Comparison of ENCODE assay signal across 2 cellular contexts in genomic region chr14:73773441-73774243, GRCh38.
A peak's percentile ranks its signal among the peaks of the same experiment; 100 is the strongest.
TF ChIP-seq lines count a peak whose summit lies in the region.

No MANE protein-coding gene starts in this region.

TF ChIP-seq in IMR-90, 13 proteins besides CTCF, POLR2A, EP300 and RAD21:
- TF ChIP-seq MAZ (IDR thresholded peaks at IDR 0.05; ENCODE audit: borderline replicate concordance, low read depth, low read length): no peak
- no peak for TF ChIP-seq ELK1 (IDR thresholded peaks at IDR 0.05; ENCODE audit: borderline replicate concordance, low read depth, low read length)
- TF ChIP-seq CHD1 (IDR thresholded peaks at IDR 0.05; ENCODE audit: low read depth, low read length): no peak
- no peak for TF ChIP-seq USF2 (IDR thresholded peaks at IDR 0.05; ENCODE audit: low read depth, low read length)
- TF ChIP-seq MAFK (IDR thresholded peaks at IDR 0.05; ENCODE audit: low read depth, low read length): no peak

TF ChIP-seq in K562, 482 proteins besides CTCF, POLR2A, EP300 and RAD21:
- TF ChIP-seq, protein P1, sequence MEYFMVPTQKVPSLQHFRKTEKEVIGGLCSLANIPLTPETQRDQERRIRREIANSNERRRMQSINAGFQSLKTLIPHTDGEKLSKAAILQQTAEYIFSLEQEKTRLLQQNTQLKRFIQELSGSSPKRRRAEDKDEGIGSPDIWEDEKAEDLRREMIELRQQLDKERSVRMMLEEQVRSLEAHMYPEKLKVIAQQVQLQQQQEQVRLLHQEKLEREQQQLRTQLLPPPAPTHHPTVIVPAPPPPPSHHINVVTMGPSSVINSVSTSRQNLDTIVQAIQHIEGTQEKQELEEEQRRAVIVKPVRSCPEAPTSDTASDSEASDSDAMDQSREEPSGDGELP (CRISPR knock-in tag; IDR thresholded peaks at IDR 0.05; ENCODE audit: borderline replicate concordance): no peak
- TF ChIP-seq, protein P2, sequence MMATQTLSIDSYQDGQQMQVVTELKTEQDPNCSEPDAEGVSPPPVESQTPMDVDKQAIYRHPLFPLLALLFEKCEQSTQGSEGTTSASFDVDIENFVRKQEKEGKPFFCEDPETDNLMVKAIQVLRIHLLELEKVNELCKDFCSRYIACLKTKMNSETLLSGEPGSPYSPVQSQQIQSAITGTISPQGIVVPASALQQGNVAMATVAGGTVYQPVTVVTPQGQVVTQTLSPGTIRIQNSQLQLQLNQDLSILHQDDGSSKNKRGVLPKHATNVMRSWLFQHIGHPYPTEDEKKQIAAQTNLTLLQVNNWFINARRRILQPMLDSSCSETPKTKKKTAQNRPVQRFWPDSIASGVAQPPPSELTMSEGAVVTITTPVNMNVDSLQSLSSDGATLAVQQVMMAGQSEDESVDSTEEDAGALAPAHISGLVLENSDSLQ (IDR thresholded peaks at IDR 0.05): peak; percentile 84
- TF ChIP-seq ZNF668 (CRISPR knock-in tag; IDR thresholded peaks at IDR 0.05) (no peak), BCOR (IDR thresholded peaks at IDR 0.05) (peak; percentile 54; the same call in 1 of the 2 replicates), DMBX1 (CRISPR knock-in tag; IDR thresholded peaks at IDR 0.05; ENCODE audit: borderline replicate concordance) (no peak), CBFA2T3 (IDR thresholded peaks at IDR 0.05) (peak; percentile 54), ZNF384 (IDR thresholded peaks at IDR 0.05; ENCODE audit: low read depth, low read length) (0 out of 2 replicates have a peak, but pooled peaks have one; percentile 22), ARID1B (IDR thresholded peaks at IDR 0.05) (peak; percentile 23; the same call in 1 of the 2 replicates)
- TF ChIP-seq, protein P3, sequence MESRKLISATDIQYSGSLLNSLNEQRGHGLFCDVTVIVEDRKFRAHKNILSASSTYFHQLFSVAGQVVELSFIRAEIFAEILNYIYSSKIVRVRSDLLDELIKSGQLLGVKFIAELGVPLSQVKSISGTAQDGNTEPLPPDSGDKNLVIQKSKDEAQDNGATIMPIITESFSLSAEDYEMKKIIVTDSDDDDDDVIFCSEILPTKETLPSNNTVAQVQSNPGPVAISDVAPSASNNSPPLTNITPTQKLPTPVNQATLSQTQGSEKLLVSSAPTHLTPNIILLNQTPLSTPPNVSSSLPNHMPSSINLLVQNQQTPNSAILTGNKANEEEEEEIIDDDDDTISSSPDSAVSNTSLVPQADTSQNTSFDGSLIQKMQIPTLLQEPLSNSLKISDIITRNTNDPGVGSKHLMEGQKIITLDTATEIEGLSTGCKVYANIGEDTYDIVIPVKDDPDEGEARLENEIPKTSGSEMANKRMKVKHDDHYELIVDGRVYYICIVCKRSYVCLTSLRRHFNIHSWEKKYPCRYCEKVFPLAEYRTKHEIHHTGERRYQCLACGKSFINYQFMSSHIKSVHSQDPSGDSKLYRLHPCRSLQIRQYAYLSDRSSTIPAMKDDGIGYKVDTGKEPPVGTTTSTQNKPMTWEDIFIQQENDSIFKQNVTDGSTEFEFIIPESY (CRISPR knock-in tag; IDR thresholded peaks at IDR 0.05): peak; percentile 58
